15 cellular contexts compared by ENCODE assay signal in the genomic region with DNA sequence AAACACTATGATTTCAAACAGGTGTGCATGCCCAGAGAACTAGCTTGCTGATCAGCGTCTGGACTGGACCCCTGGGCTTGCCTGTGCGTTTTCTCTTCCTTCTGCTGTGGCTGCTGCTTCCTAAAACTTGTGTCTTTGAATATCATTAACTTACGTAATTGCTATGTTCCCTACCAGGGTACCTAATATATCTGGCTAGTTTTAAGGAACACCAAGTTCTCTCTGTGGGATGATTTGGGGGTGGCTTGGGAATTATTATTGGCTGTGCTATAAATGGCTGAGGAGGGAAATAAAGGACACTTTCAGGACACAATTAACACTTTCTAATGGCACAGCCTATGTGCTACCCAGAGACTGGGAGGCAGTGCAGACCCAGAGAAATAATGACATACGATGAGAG.
A peak's percentile ranks its signal among the peaks of the same experiment; 100 is the strongest.
DNase-seq lines count a peak whose midpoint lies in the region; ATAC-seq and TF ChIP-seq lines count a peak whose summit lies in the region.
"Had no signal": no experiment of that assay in that cellular context is flagged by ENCODE, and none has a peak within 500 bp of the region (broad histone marks: within the 10 kb centered on the region; RNA-seq: fewer than 3 reads in every experiment).

No MANE protein-coding gene starts in this region.

- peaks cover 2% of the 10 kb centered on the region for H3K9me3 Mint-ChIP-seq in activated CD4-positive, alpha-beta T cell treated with anti-CD3 and anti-CD28 coated beads, Interleukin-2, amount 10 ng/mL, durations not matched to agents 7 days and 5 days

- H3K27me3 Mint-ChIP-seq in activated CD4-positive, alpha-beta T cell treated with anti-CD3 and anti-CD28 coated beads, Interleukin-2, amount 10 ng/mL, durations not matched to agents 7 days and 5 days: no peaks in the 10 kb centered on the region
- H3K27me3 Mint-ChIP-seq: CD4-positive, CD25-positive, alpha-beta regulatory T cell; CD8-positive, alpha-beta memory T cell had no signal

- no peak overlapping the region for H3K4me3 Mint-ChIP-seq in activated CD4-positive, alpha-beta T cell treated with anti-CD3 and anti-CD28 coated beads, Interleukin-2, amount 10 ng/mL, durations not matched to agents 7 days and 5 days
- H3K4me3 Mint-ChIP-seq: CD4-positive, CD25-positive, alpha-beta regulatory T cell; CD8-positive, alpha-beta memory T cell had no signal

- CTCF ChIA-PET in activated CD4-positive, alpha-beta T cell treated with anti-CD3 and anti-CD28 coated beads, Interleukin-2, amount 10 ng/mL, durations not matched to agents 7 days and 5 days (lab: Charles Lee): no interaction called here

- WGBS in psoas muscle, 3 donors: 67 to 72% (median 71%) methylated on average over 4 of the region's 4 CpGs

- no peaks in the 10 kb centered on the region for H3K4me1 Mint-ChIP-seq in activated CD4-positive, alpha-beta T cell treated with anti-CD3 and anti-CD28 coated beads, Interleukin-2, amount 10 ng/mL, durations not matched to agents 7 days and 5 days
- H3K4me1 Mint-ChIP-seq: CD4-positive, CD25-positive, alpha-beta regulatory T cell; CD8-positive, alpha-beta memory T cell had no signal

- no peaks in the 10 kb centered on the region for H3K36me3 Mint-ChIP-seq in activated CD4-positive, alpha-beta T cell treated with anti-CD3 and anti-CD28 coated beads, Interleukin-2, amount 10 ng/mL, durations not matched to agents 7 days and 5 days (ENCODE audit: low read depth)
- H3K36me3 Mint-ChIP-seq: CD4-positive, CD25-positive, alpha-beta regulatory T cell had no signal

- ATAC-seq in psoas muscle: no peak

- no peak overlapping the region for H3K27ac ChIP-seq in psoas muscle
- H3K27ac ChIP-seq: GM23248 had no signal

- H3K4me3 ChIP-seq in psoas muscle: no peak overlapping the region
- H3K4me3 ChIP-seq: GM23248, HAP-1 had no signal

- H3K4me1 ChIP-seq in psoas muscle: no peaks in the 10 kb centered on the region
- H3K4me1 ChIP-seq: BE2C, HAP-1 had no signal

- POLR2A ChIA-PET in activated CD4-positive, alpha-beta T cell treated with anti-CD3 and anti-CD28 coated beads, Interleukin-2, amount 10 ng/mL, durations not matched to agents 7 days and 5 days (lab: Charles Lee): no interaction called here

- peak; percentile 28 for DNase-seq in Ammon's horn (ENCODE audit: low spot score)
- DNase-seq in GDM1 (lab: John Stamatoyannopoulos, UW): peak; percentile 12
- peak; percentile 76 for DNase-seq in cerebellar cortex (ENCODE audit: low spot score)
- peak; percentile 62 for DNase-seq in superior temporal gyrus (ENCODE audit: extremely low spot score)
- DNase-seq in activated CD4-positive, alpha-beta T cell treated with anti-CD3 and anti-CD28 coated beads, Interleukin-2, amount 10 ng/mL, durations not matched to agents 7 days and 5 days: no peak
- DNase-seq in psoas muscle: no peak
- DNase-seq: BE2C; CD4-positive, CD25-positive, alpha-beta regulatory T cell; CD8-positive, alpha-beta memory T cell; DMS 273 treated with DMSO at 0.1 percent for 48 hours; DMS53; DND-41; EL; GM23248 had no signal

- H3K36me3 ChIP-seq in psoas muscle (ENCODE audit: insufficient read depth in 1 of 2, low read depth in 1 of 2): no peaks in the 10 kb centered on the region
- H3K36me3 ChIP-seq: BE2C, HAP-1 had no signal

- no peaks in the 10 kb centered on the region for H3K9me3 ChIP-seq in psoas muscle
- H3K9me3 ChIP-seq: BE2C, HAP-1 had no signal

- H3K27me3 ChIP-seq in psoas muscle (ENCODE audit: insufficient read depth in 3 of 3, low read length in 2 of 3): peaks cover 0 to 2% (median 0%) of the 10 kb centered on the region in 3 donors
- H3K27me3 ChIP-seq: BE2C had no signal

- intact Hi-C loops in psoas muscle (cut with DNase I): no loop called here

- no peak overlapping the region for H3K27ac Mint-ChIP-seq in activated CD4-positive, alpha-beta T cell treated with anti-CD3 and anti-CD28 coated beads, Interleukin-2, amount 10 ng/mL, durations not matched to agents 7 days and 5 days
- H3K27ac Mint-ChIP-seq: CD4-positive, CD25-positive, alpha-beta regulatory T cell; CD8-positive, alpha-beta memory T cell had no signal

- no peak for TF ChIP-seq CTCF in psoas muscle (IDR thresholded peaks at IDR 0.05)

Comparison
In these comparisons a context has a peak if more than half of its experiments do, and no peak if none do; other contexts are left out.
1. DNase-seq: peak in Ammon's horn (single experiment), GDM1 (single experiment), cerebellar cortex (single experiment) and superior temporal gyrus (single experiment); none in activated CD4-positive, alpha-beta T cell treated with anti-CD3 and anti-CD28 coated beads, Interleukin-2, amount 10 ng/mL, durations not matched to agents 7 days and 5 days (single experiment) and psoas muscle (0 of 2).